8 cellular contexts compared by ENCODE assay signal in the genomic region with DNA sequence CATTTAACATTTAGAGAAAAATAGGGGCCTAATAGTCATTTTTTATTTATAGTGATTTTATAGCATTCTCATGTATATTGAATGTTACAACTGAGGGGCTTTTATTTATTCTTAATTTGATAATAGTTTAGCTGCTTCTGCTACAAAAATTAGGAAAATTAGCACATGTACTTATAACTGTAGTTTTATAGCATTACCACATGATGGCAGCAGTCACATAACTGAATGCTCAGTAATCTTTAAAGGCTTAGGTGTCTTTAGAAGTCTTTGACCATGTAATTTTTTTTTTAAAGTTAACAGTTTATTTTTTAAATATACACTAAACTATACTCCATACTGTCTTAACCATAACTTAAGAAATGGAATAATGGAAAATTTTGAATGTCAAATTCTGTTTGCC.
DNase-seq lines count a peak whose midpoint lies in the region; ATAC-seq, FAIRE-seq and TF ChIP-seq lines count a peak whose summit lies in the region.

No MANE protein-coding gene starts in this region.

- ATAC-seq in HG03571 (IDR thresholded peaks at IDR 0.05; ENCODE audit: unreplicated experiment) (no peak), aorta (ENCODE audit: low FRiP score) (no peak)

- H3K9ac ChIP-seq in SK-N-MC (ENCODE audit: insufficient read length) = no peak overlapping the region

- H3K27me3 ChIP-seq in tibial artery (no peaks in the 10 kb centered on the region), aorta (ENCODE audit: control insufficient read depth in 1 of 2, insufficient read depth in 2 of 2, low read length in 1 of 2) (no peaks in the 10 kb centered on the region)

- no peaks in the 10 kb centered on the region for H3K4me1 ChIP-seq in tibial artery
- H3K4me1 ChIP-seq in aorta (ENCODE audit: control insufficient read depth in 1 of 2, insufficient read depth in 2 of 2, low read length in 2 of 2) = no peaks in the 10 kb centered on the region

- H3K9me3 ChIP-seq in SK-N-MC (ENCODE audit: low read depth, low read length) = no peaks in the 10 kb centered on the region
- no peaks in the 10 kb centered on the region for H3K9me3 ChIP-seq in tibial artery
- H3K9me3 ChIP-seq in aorta (ENCODE audit: control insufficient read depth, low read length) = no peaks in the 10 kb centered on the region

- H3K27ac ChIP-seq in SK-N-MC = peak overlapping the region; percentile 74
- H3K27ac ChIP-seq in tibial artery = no peak overlapping the region
- no peak overlapping the region for H3K27ac ChIP-seq in aorta (ENCODE audit: low read depth in 1 of 2, low read length in 2 of 2)

- intact Hi-C loops in tibial artery (cut with DNase I; ENCODE audit: low total_unique reads) (no loop called here), aorta (cut with DNase I) (no loop called here)

- H3K36me3 ChIP-seq in SK-N-MC (ENCODE audit: insufficient read depth, low read length) = peaks cover 72% of the 10 kb centered on the region
- H3K36me3 ChIP-seq in tibial artery = peaks cover 0 to 18% (median 9%) of the 10 kb centered on the region in 3 donors
- no peaks in the 10 kb centered on the region for H3K36me3 ChIP-seq in aorta (ENCODE audit: control insufficient read depth in 1 of 2, insufficient read depth in 2 of 2, low read length in 1 of 2)

- POLR2A ChIA-PET in HEK293T (lab: Yijun Ruan, JAX) = no interaction called here

- no peak for FAIRE-seq in D721Med (lab: Jason Lieb, UNC)

- TF ChIP-seq CTCF in D721Med (IDR thresholded peaks at IDR 0.05; ENCODE audit: insufficient read depth, missing control alignments) = peak; percentile 45
- peak; percentile 17 for TF ChIP-seq CTCF in foreskin fibroblast (IDR thresholded peaks at IDR 0.05; ENCODE audit: low read depth, low read length)
- TF ChIP-seq CTCF in tibial artery (IDR thresholded peaks at IDR 0.05) = peak; percentile 28 to 44

- CTCF ChIA-PET in HEK293T (lab: Yijun Ruan, JAX) = interaction anchor here (0.6 to 0.7 kb wide), 4 partner anchors 18 to 171 kb away, joined by 3 to 7 read pairs (median 6); no protein-coding TSS in a partner anchor

- H3K4me3 ChIP-seq in SK-N-MC = no peak overlapping the region
- H3K4me3 ChIP-seq in foreskin fibroblast (ENCODE audit: low read depth in 1 of 2, low read length in 2 of 2) = no peak overlapping the region
- H3K4me3 ChIP-seq in tibial artery = no peak overlapping the region
- H3K4me3 ChIP-seq in aorta (ENCODE audit: low read length in 2 of 2) = no peak overlapping the region

- DNase-seq in D721Med (ENCODE audit: insufficient read length, low spot score) (no peak), HEK293T (ENCODE audit: extremely low spot score) (peak; percentile 31), SK-N-MC (ENCODE audit: low read depth, low spot score) (peak; percentile 16), foreskin fibroblast (peak; percentile 9 to 30), tibial artery (no peak), aorta (no peak)
- no peak for DNase-seq in activated CD4-positive, CD25-positive, alpha-beta regulatory T cell treated with anti-CD3 and anti-CD28 coated beads, Interleukin-2, amount 50 U/mL, for 72 hours

TF ChIP-seq in HEK293T, 16 proteins besides CTCF, POLR2A, EP300 and RAD21:
- TF ChIP-seq NFRKB (IDR thresholded peaks at IDR 0.05) (no peak), LEF1 (IDR thresholded peaks at IDR 0.05; ENCODE audit: borderline replicate concordance) (no peak), ZNF384 (IDR thresholded peaks at IDR 0.05) (no peak), FOXA1 (IDR thresholded peaks at IDR 0.05) (no peak), BHLHE40 (IDR thresholded peaks at IDR 0.05; ENCODE audit: borderline replicate concordance) (no peak), SUZ12 (IDR thresholded peaks at IDR 0.05) (no peak), FOXM1 (IDR thresholded peaks at IDR 0.05; ENCODE audit: borderline replicate concordance) (no peak), L3MBTL2 (conservative IDR thresholded peaks at IDR 0.05) (no peak), ELF4 (IDR thresholded peaks at IDR 0.05) (no peak), CTBP1 (IDR thresholded peaks at IDR 0.05; ENCODE audit: borderline replicate concordance) (no peak), TARDBP (IDR thresholded peaks at IDR 0.05) (no peak), HDGF (IDR thresholded peaks at IDR 0.05; ENCODE audit: borderline replicate concordance) (no peak)
- TF ChIP-seq, protein P1, sequence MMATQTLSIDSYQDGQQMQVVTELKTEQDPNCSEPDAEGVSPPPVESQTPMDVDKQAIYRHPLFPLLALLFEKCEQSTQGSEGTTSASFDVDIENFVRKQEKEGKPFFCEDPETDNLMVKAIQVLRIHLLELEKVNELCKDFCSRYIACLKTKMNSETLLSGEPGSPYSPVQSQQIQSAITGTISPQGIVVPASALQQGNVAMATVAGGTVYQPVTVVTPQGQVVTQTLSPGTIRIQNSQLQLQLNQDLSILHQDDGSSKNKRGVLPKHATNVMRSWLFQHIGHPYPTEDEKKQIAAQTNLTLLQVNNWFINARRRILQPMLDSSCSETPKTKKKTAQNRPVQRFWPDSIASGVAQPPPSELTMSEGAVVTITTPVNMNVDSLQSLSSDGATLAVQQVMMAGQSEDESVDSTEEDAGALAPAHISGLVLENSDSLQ (IDR thresholded peaks at IDR 0.05) = no peak

Comparison
In these comparisons a context has a peak if more than half of its experiments do, and no peak if none do; other contexts are left out.
1. DNase-seq: peak in HEK293T (single experiment), SK-N-MC (single experiment) and foreskin fibroblast (2 of 2); none in D721Med (single experiment), tibial artery (0 of 2), aorta (0 of 2) and activated CD4-positive, CD25-positive, alpha-beta regulatory T cell treated with anti-CD3 and anti-CD28 coated beads, Interleukin-2, amount 50 U/mL, for 72 hours (single experiment).
2. Peak in every context shown above with its lines, with median percentiles within 50 percentile points of each other: CTCF ChIP-seq.